ENCODE assay signal across 9 cellular contexts in genomic region chr7:156820445-156821063, GRCh38.
DNase-seq lines count a peak whose midpoint lies in the region; ATAC-seq and TF ChIP-seq lines count a peak whose summit lies in the region.
"Had no signal": no experiment of that assay in that cellular context is flagged by ENCODE, and none has a peak within 500 bp of the region (broad histone marks: within the 10 kb centered on the region; RNA-seq: fewer than 3 reads in every experiment).

No MANE protein-coding gene starts in this region.

- no peak for DNase-seq in activated CD4-positive, alpha-beta T cell treated with anti-CD3 and anti-CD28 coated beads for 36 hours
- no peak for DNase-seq in activated CD4-positive, alpha-beta T cell treated with anti-CD3 and anti-CD28 coated beads for 48 hours
- DNase-seq in cardiac fibroblast (ENCODE audit: low read depth in 2 of 2) (no peak), progenitor cell of endocrine pancreas (ENCODE audit: low spot score, unreplicated experiment) (no peak), NCI-H2081 (lab: John Stamatoyannopoulos, UW) (no peak), nucleus accumbens (lab: John Stamatoyannopoulos, UW) (no peak)
- DNase-seq: activated CD8-positive, alpha-beta memory T cell treated with anti-CD3 and anti-CD28 coated beads, Interleukin-2, amount 10 ng/mL, durations not matched to agents 7 days and 5 days had no signal

- no peak overlapping the region for H3K4me2 ChIP-seq in Loucy (ENCODE audit: low read depth, low read length, poor library complexity, severe bottlenecking)

- no peak overlapping the region for H3K4me3 ChIP-seq in Loucy (ENCODE audit: low read length, poor library complexity, severe bottlenecking)
- H3K4me3 ChIP-seq in cardiac fibroblast (replicated peaks in 1 of 2; ENCODE audit: low read depth in 2 of 2, low read length in 2 of 2), result no peak overlapping the region

- H4K20me1 ChIP-seq in Loucy (ENCODE audit: insufficient read depth, low read length, poor library complexity, severe bottlenecking), result no peaks in the 10 kb centered on the region

- POLR2A ChIA-PET in activated CD4-positive, alpha-beta T cell treated with anti-CD3 and anti-CD28 coated beads for 36 hours (lab: Charles Lee), result no interaction called here

- ATAC-seq in activated CD4-positive, alpha-beta T cell treated with anti-CD3 and anti-CD28 coated beads for 36 hours, result peak; percentile 26
- ATAC-seq in HG03097 (IDR thresholded peaks at IDR 0.05; ENCODE audit: low FRiP score, unreplicated experiment), result no peak
- ATAC-seq: activated CD8-positive, alpha-beta memory T cell treated with anti-CD3 and anti-CD28 coated beads, Interleukin-2, amount 10 ng/mL, durations not matched to agents 7 days and 5 days had no signal

- no peaks in the 10 kb centered on the region for H3K79me2 ChIP-seq in Loucy (ENCODE audit: insufficient read depth, low read length)

- H3K4me3 Mint-ChIP-seq in activated CD4-positive, alpha-beta T cell treated with anti-CD3 and anti-CD28 coated beads for 36 hours, result no peak overlapping the region
- no peak overlapping the region for H3K4me3 Mint-ChIP-seq in progenitor cell of endocrine pancreas (ENCODE audit: low read depth)
- H3K4me3 Mint-ChIP-seq: activated CD8-positive, alpha-beta memory T cell treated with anti-CD3 and anti-CD28 coated beads, Interleukin-2, amount 10 ng/mL, durations not matched to agents 7 days and 5 days had no signal

- peaks cover 3% of the 10 kb centered on the region for H3K36me3 Mint-ChIP-seq in activated CD4-positive, alpha-beta T cell treated with anti-CD3 and anti-CD28 coated beads for 36 hours (ENCODE audit: low read depth)
- H3K36me3 Mint-ChIP-seq in progenitor cell of endocrine pancreas (ENCODE audit: insufficient read depth), result peaks cover 4% of the 10 kb centered on the region

- no peaks in the 10 kb centered on the region for H3K4me1 Mint-ChIP-seq in activated CD4-positive, alpha-beta T cell treated with anti-CD3 and anti-CD28 coated beads for 36 hours
- peaks cover 18% of the 10 kb centered on the region for H3K4me1 Mint-ChIP-seq in progenitor cell of endocrine pancreas (ENCODE audit: low read depth)
- H3K4me1 Mint-ChIP-seq: activated CD8-positive, alpha-beta memory T cell treated with anti-CD3 and anti-CD28 coated beads, Interleukin-2, amount 10 ng/mL, durations not matched to agents 7 days and 5 days had no signal

- no peak overlapping the region for H3K9ac ChIP-seq in Loucy (ENCODE audit: low read depth, low read length, poor library complexity, severe bottlenecking)

- CTCF ChIA-PET in activated CD4-positive, alpha-beta T cell treated with anti-CD3 and anti-CD28 coated beads for 36 hours (lab: Charles Lee), result interaction anchor here (0.8 to 1.3 kb wide), 3 partner anchors 11 to 996 kb away, joined by 3 to 4 read pairs (median 3); no protein-coding TSS in a partner anchor

- H3K27me3 Mint-ChIP-seq in activated CD4-positive, alpha-beta T cell treated with anti-CD3 and anti-CD28 coated beads for 36 hours, result no peaks in the 10 kb centered on the region
- H3K27me3 Mint-ChIP-seq in progenitor cell of endocrine pancreas, result no peaks in the 10 kb centered on the region
- H3K27me3 Mint-ChIP-seq: activated CD8-positive, alpha-beta memory T cell treated with anti-CD3 and anti-CD28 coated beads, Interleukin-2, amount 10 ng/mL, durations not matched to agents 7 days and 5 days had no signal

- TF ChIP-seq CTCF in Loucy (conservative IDR thresholded peaks at IDR 0.05; ENCODE audit: low read length) (peak; percentile 76), cardiac fibroblast (IDR thresholded peaks at IDR 0.05; ENCODE audit: low read depth, low read length) (peak; percentile 26), progenitor cell of endocrine pancreas (IDR thresholded peaks at IDR 0.05; ENCODE audit: unreplicated experiment) (peak; percentile 41)

- no peaks in the 10 kb centered on the region for H3K9me3 ChIP-seq in Loucy (ENCODE audit: insufficient read depth, low read depth, low read length)

- H3K4me1 ChIP-seq in Loucy (ENCODE audit: insufficient read depth, low read length, poor library complexity, severe bottlenecking), result no peaks in the 10 kb centered on the region

- H3K9me3 Mint-ChIP-seq in activated CD4-positive, alpha-beta T cell treated with anti-CD3 and anti-CD28 coated beads for 36 hours (ENCODE audit: low read depth), result no peaks in the 10 kb centered on the region
- no peaks in the 10 kb centered on the region for H3K9me3 Mint-ChIP-seq in progenitor cell of endocrine pancreas (ENCODE audit: low read depth)

- no peak overlapping the region for H2AFZ ChIP-seq in Loucy (ENCODE audit: low read length)

- H3F3A ChIP-seq in Loucy (ENCODE audit: low read depth), result no peaks in the 10 kb centered on the region

- H3K27ac Mint-ChIP-seq in activated CD4-positive, alpha-beta T cell treated with anti-CD3 and anti-CD28 coated beads for 36 hours, result no peak overlapping the region
- H3K27ac Mint-ChIP-seq in progenitor cell of endocrine pancreas, result peak overlapping the region; percentile 2
- H3K27ac Mint-ChIP-seq: activated CD8-positive, alpha-beta memory T cell treated with anti-CD3 and anti-CD28 coated beads, Interleukin-2, amount 10 ng/mL, durations not matched to agents 7 days and 5 days had no signal

- H3K36me3 ChIP-seq in Loucy (ENCODE audit: insufficient read depth, low read length), result peaks cover 10% of the 10 kb centered on the region

- no peaks in the 10 kb centered on the region for H3K27me3 ChIP-seq in Loucy (ENCODE audit: insufficient read depth, low read length, poor library complexity, severe bottlenecking)

- H3K9me2 ChIP-seq in Loucy (replicated peaks; ENCODE audit: low read depth, low read length), result no peaks in the 10 kb centered on the region

- intact Hi-C loops in activated CD4-positive, alpha-beta T cell treated with anti-CD3 and anti-CD28 coated beads for 36 hours (cut with DNase I, micrococcal nuclease), result no loop called here

Comparison
In these comparisons a context has a peak if more than half of its experiments do, and no peak if none do; other contexts are left out.
1. CTCF ChIP-seq: peak in every context shown above with its lines; median percentile 76 in Loucy; 41 in progenitor cell of endocrine pancreas; 26 in cardiac fibroblast.